ENCODE assay signal across 22 cellular contexts in the genomic region with DNA sequence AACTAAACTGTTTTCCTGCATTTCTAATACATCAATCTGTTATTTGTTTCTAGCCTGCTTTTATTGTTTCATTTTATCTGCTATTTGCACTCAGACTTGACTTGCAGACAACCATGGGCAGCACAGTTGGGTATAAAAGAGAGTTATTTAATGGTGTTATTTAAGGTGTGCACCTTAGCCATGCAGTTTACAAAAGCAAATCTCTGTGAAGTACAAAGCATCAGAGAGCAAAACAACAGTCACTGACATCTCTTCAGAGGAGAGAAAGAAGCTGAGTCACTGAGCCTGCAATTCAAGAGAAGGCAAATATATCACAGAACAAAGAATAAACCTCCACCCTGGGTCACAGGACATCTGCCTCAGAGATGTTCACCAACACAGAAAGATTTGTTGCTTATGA.
DNase-seq lines count a peak whose midpoint lies in the region; ATAC-seq, FAIRE-seq and TF ChIP-seq lines count a peak whose summit lies in the region.
"Had no signal": no experiment of that assay in that cellular context is flagged by ENCODE, and none has a peak within 500 bp of the region (broad histone marks: within the 10 kb centered on the region; RNA-seq: fewer than 3 reads in every experiment).

No MANE protein-coding gene starts in this region.

- FAIRE-seq in K562 (lab: Jason Lieb, UNC), result no peak
- FAIRE-seq: A204.1, G401.6, GM12891 had no signal

- H4K20me1 ChIP-seq in K562 (replicated peaks; ENCODE audit: control insufficient read depth, insufficient read depth, low read length), result no peaks in the 10 kb centered on the region
- H4K20me1 ChIP-seq in hepatocyte (ENCODE audit: insufficient read depth, poor library complexity, severe bottlenecking), result no peaks in the 10 kb centered on the region
- H4K20me1 ChIP-seq: BLaER1 had no signal

- in situ Hi-C loops in K562 (cut with MboI), result no loop called here

- TF ChIP-seq CTCF in K562 (IDR thresholded peaks at IDR 0.05 in 2 of 3, conservative IDR thresholded peaks at IDR 0.05 in 1 of 3; ENCODE audit: insufficient read depth in 2 of 3, low read depth in 1 of 3, low read length in 3 of 3) (no peak), hepatocyte (IDR thresholded peaks at IDR 0.05; ENCODE audit: poor library complexity) (no peak), right lobe of liver (IDR thresholded peaks at IDR 0.05) (no peak), colonic mucosa (IDR thresholded peaks at IDR 0.05) (no peak)

- POLR2A ChIA-PET in K562 (lab: Yijun Ruan, JAX), result no interaction called here

- H3K9me2 ChIP-seq in hepatocyte (replicated peaks; ENCODE audit: insufficient read depth), result no peaks in the 10 kb centered on the region

- H3K9ac ChIP-seq in K562 (ENCODE audit: insufficient read depth in 1 of 2, low read depth in 2 of 2, low read length in 2 of 2) (no peak overlapping the region), colonic mucosa (ENCODE audit: low read depth in 2 of 2, low read length in 2 of 2) (no peak overlapping the region)
- H3K9ac ChIP-seq: BLaER1 had no signal

- TF ChIP-seq EP300 in K562 (IDR thresholded peaks at IDR 0.05; ENCODE audit: low read length), result no peak

- H3K9me3 ChIP-seq in K562 (replicated peaks; ENCODE audit: control insufficient read depth, insufficient read depth, low read depth, low read length), result no peaks in the 10 kb centered on the region; the same call in 1 of the 2 replicates
- H3K9me3 ChIP-seq in hepatocyte (ENCODE audit: low read depth), result peaks cover 8% of the 10 kb centered on the region
- peaks cover 0 to 8% (median 0%) of the 10 kb centered on the region in 4 donors for H3K9me3 ChIP-seq in right lobe of liver
- H3K9me3 ChIP-seq in colonic mucosa, result no peaks in the 10 kb centered on the region
- H3K9me3 ChIP-seq: BE2C had no signal

- H2AFZ ChIP-seq in K562 (ENCODE audit: low read depth, low read length) (no peak overlapping the region), hepatocyte (no peak overlapping the region)

- no peak for TF ChIP-seq RAD21 in K562 (CRISPR knock-in tag; conservative IDR thresholded peaks at IDR 0.05 in 1 of 2, IDR thresholded peaks at IDR 0.05 in 1 of 2)

- CTCF ChIA-PET in K562 (lab: Yijun Ruan, JAX; ENCODE audit: low intra/inter-chr PET ratio), result no interaction called here

- H3K27ac ChIP-seq in K562 (ENCODE audit: extremely low read depth, low read depth, low read length) (no peak overlapping the region), hepatocyte (peak overlapping the region; percentile 57), right lobe of liver (peak overlapping the region in 2 of 3 donors; percentile 52 to 58), colonic mucosa (no peak overlapping the region)
- H3K27ac ChIP-seq: BLaER1 had no signal

- H3K36me3 ChIP-seq in K562 (ENCODE audit: control insufficient read depth, insufficient read depth, low read length), result no peaks in the 10 kb centered on the region
- no peaks in the 10 kb centered on the region for H3K36me3 ChIP-seq in hepatocyte (replicated peaks; ENCODE audit: insufficient read depth, low read depth)
- H3K36me3 ChIP-seq in right lobe of liver, result no peaks in the 10 kb centered on the region
- H3K36me3 ChIP-seq in colonic mucosa, result no peaks in the 10 kb centered on the region
- H3K36me3 ChIP-seq: BE2C, BLaER1 had no signal

- no peaks in the 10 kb centered on the region for H3K4me1 ChIP-seq in K562 (replicated peaks in 1 of 2; ENCODE audit: control insufficient read depth in 2 of 2, insufficient read depth in 2 of 2, low read length in 2 of 2)
- no peaks in the 10 kb centered on the region for H3K4me1 ChIP-seq in hepatocyte (ENCODE audit: insufficient read depth)
- H3K4me1 ChIP-seq in right lobe of liver, result peaks cover 0 to 53% (median 13%) of the 10 kb centered on the region in 4 donors
- no peaks in the 10 kb centered on the region for H3K4me1 ChIP-seq in colonic mucosa
- H3K4me1 ChIP-seq: BE2C, BLaER1 had no signal

- H3K79me2 ChIP-seq in K562 (ENCODE audit: control insufficient read depth, insufficient read depth, low read length), result no peaks in the 10 kb centered on the region
- H3K79me2 ChIP-seq in hepatocyte, result no peaks in the 10 kb centered on the region

- H3K27me3 ChIP-seq in K562 (ENCODE audit: control insufficient read depth in 2 of 2, insufficient read depth in 2 of 2, low read length in 2 of 2) (no peaks in the 10 kb centered on the region; a peak in 1 of 5 replicates), hepatocyte (no peaks in the 10 kb centered on the region), right lobe of liver (no peaks in the 10 kb centered on the region), colonic mucosa (no peaks in the 10 kb centered on the region)
- H3K27me3 ChIP-seq: BE2C, BLaER1 had no signal

- intact Hi-C loops in K562 (cut with micrococcal nuclease), result no loop called here
- intact Hi-C loops in right lobe of liver (cut with DNase I), result no loop called here
- intact Hi-C loops in sciatic nerve (cut with DNase I), result no loop called here
- intact Hi-C loops in colonic mucosa (cut with DNase I), result no loop called here

- ATAC-seq in K562, result no peak
- peak; percentile 26 to 66 (median 41) for ATAC-seq in right lobe of liver
- ATAC-seq in sciatic nerve, result no peak
- ATAC-seq in GM18520 (IDR thresholded peaks at IDR 0.05; ENCODE audit: unreplicated experiment), result no peak

- DNase-seq in DMS53 treated with DMSO at 0.1 percent for 48 hours (lab: John Stamatoyannopoulos, UW; ENCODE audit: unreplicated experiment) (peak; percentile 34), K562 (ENCODE audit: extremely low read depth in 1 of 4, low spot score in 3 of 4) (no peak), hepatocyte (ENCODE audit: low spot score) (no peak), right lobe of liver (no peak), DMS 273 treated with DMSO at 0.1 percent for 48 hours (lab: John Stamatoyannopoulos, UW) (no peak), sciatic nerve (ENCODE audit: low spot score) (no peak), colonic mucosa (no peak)
- DNase-seq: 8988T; ACHN; BE2C; C1 segment of cervical spinal cord; CD4-positive, alpha-beta memory T cell; CD4-positive, CD25-positive, alpha-beta regulatory T cell; CD8-positive, alpha-beta memory T cell; COR-L47; DMS79 treated with DMSO at 0.1 percent for 48 hours; GF-D8 had no signal

- H3K4me2 ChIP-seq in K562 (ENCODE audit: insufficient read depth, low read length) (no peak overlapping the region), hepatocyte (no peak overlapping the region)
- H3K4me2 ChIP-seq: BLaER1 had no signal

- BruUV-seq in K562 (replicated peaks; lab: Mats Ljungman, UMichigan), result no TSS peak

- H3K9me1 ChIP-seq in K562 (ENCODE audit: control insufficient read depth, insufficient read depth, low read length), result no peaks in the 10 kb centered on the region

- no peak overlapping the region for H3K4me3 ChIP-seq in K562
- no peak overlapping the region for H3K4me3 ChIP-seq in hepatocyte
- H3K4me3 ChIP-seq in right lobe of liver, result no peak overlapping the region
- H3K4me3 ChIP-seq in colonic mucosa, result no peak overlapping the region
- H3K4me3 ChIP-seq: BLaER1 had no signal

- TF ChIP-seq POLR2A in K562 (conservative IDR thresholded peaks at IDR 0.05) (no peak), right lobe of liver (IDR thresholded peaks at IDR 0.05) (no peak)

TF ChIP-seq in K562, 482 proteins besides CTCF, POLR2A, EP300 and RAD21:
- TF ChIP-seq ZFP1 (CRISPR knock-in tag; IDR thresholded peaks at IDR 0.05) (peak; percentile 79; the same call in 1 of the 2 replicates), TEAD2 (tag; IDR thresholded peaks at IDR 0.05) (no peak), KLF10 (CRISPR knock-in tag; IDR thresholded peaks at IDR 0.05) (no peak)

Comparison
In these comparisons a context has a peak if more than half of its experiments do, and no peak if none do; other contexts are left out.
1. ATAC-seq: peak in right lobe of liver (4 of 4); none in K562 (single experiment), sciatic nerve (single experiment) and GM18520 (single experiment).
2. H3K27ac ChIP-seq: peak in hepatocyte (single experiment) and right lobe of liver (2 of 3); none in K562 (single experiment) and colonic mucosa (single experiment).